In genomic region chr6:37168163-37168758, GRCh38 we compare ENCODE assay signal across 8 cellular contexts. TPM values are rescaled to one million over a fixed set of nuclear protein-coding genes. Genes with fewer than 3 reads are reported as not detected.
DNase-seq lines count a peak whose midpoint lies in the region; ATAC-seq and TF ChIP-seq lines count a peak whose summit lies in the region.

No MANE protein-coding gene starts in this region.

- H3K9me3 Mint-ChIP-seq in activated naive CD8-positive, alpha-beta T cell treated with anti-CD3 and anti-CD28 coated beads, Interleukin-2, amount 10 ng/mL, durations not matched to agents 7 days and 5 days, result no peaks in the 10 kb centered on the region

- H3K4me3 Mint-ChIP-seq in activated naive CD8-positive, alpha-beta T cell treated with anti-CD3 and anti-CD28 coated beads, Interleukin-2, amount 10 ng/mL, durations not matched to agents 7 days and 5 days, result peak overlapping the region; percentile 99

- ATAC-seq in left ventricle myocardium superior (no peak), GM21515 (IDR thresholded peaks at IDR 0.05; ENCODE audit: unreplicated experiment) (no peak), GM19324 (IDR thresholded peaks at IDR 0.05; ENCODE audit: low FRiP score, unreplicated experiment) (no peak)
- ATAC-seq in activated naive CD8-positive, alpha-beta T cell treated with anti-CD3 and anti-CD28 coated beads, Interleukin-2, amount 10 ng/mL, durations not matched to agents 7 days and 5 days (ENCODE audit: low read depth), result no peak

- H3K27me3 Mint-ChIP-seq in activated naive CD8-positive, alpha-beta T cell treated with anti-CD3 and anti-CD28 coated beads, Interleukin-2, amount 10 ng/mL, durations not matched to agents 7 days and 5 days, result no peaks in the 10 kb centered on the region

- H3K36me3 ChIP-seq in left ventricle myocardium inferior, result peaks cover 8% of the 10 kb centered on the region
- H3K36me3 ChIP-seq in muscle layer of duodenum (ENCODE audit: control insufficient read depth in 1 of 2, insufficient read depth in 2 of 2, low read length in 2 of 2), result peaks cover 9 to 13% of the 10 kb centered on the region in 2 donors
- H3K36me3 ChIP-seq in vagina, result peaks cover 0 to 8% of the 10 kb centered on the region in 2 donors

- no peak for TF ChIP-seq POLR2A in vagina (IDR thresholded peaks at IDR 0.05)

- peak overlapping the region; percentile 98 for H3K4me3 ChIP-seq in left ventricle myocardium inferior
- H3K4me3 ChIP-seq in muscle layer of duodenum (ENCODE audit: low read depth in 1 of 2, low read length in 2 of 2), result no peak overlapping the region
- peak overlapping the region; percentile 59 to 63 for H3K4me3 ChIP-seq in vagina

- TF ChIP-seq CTCF in left ventricle myocardium inferior (IDR thresholded peaks at IDR 0.05; ENCODE audit: borderline replicate concordance) (no peak), vagina (IDR thresholded peaks at IDR 0.05) (no peak)

- peaks cover 13% of the 10 kb centered on the region for H3K4me1 Mint-ChIP-seq in activated naive CD8-positive, alpha-beta T cell treated with anti-CD3 and anti-CD28 coated beads, Interleukin-2, amount 10 ng/mL, durations not matched to agents 7 days and 5 days

- peaks cover 28% of the 10 kb centered on the region for H3K36me3 Mint-ChIP-seq in activated naive CD8-positive, alpha-beta T cell treated with anti-CD3 and anti-CD28 coated beads, Interleukin-2, amount 10 ng/mL, durations not matched to agents 7 days and 5 days

- POLR2A ChIA-PET in activated naive CD8-positive, alpha-beta T cell treated with anti-CD3 and anti-CD28 coated beads, Interleukin-2, amount 10 ng/mL, durations not matched to agents 7 days and 5 days (lab: Charles Lee), result interaction anchor here (1.1 to 17.2 kb wide), 6 partner anchors 12 to 143 kb away, joined by 3 to 580 read pairs (median 344); no protein-coding TSS in a partner anchor

- H3K27ac Mint-ChIP-seq in activated naive CD8-positive, alpha-beta T cell treated with anti-CD3 and anti-CD28 coated beads, Interleukin-2, amount 10 ng/mL, durations not matched to agents 7 days and 5 days, result peak overlapping the region; percentile 4

- H3K4me1 ChIP-seq in left ventricle myocardium inferior (peaks cover 46% of the 10 kb centered on the region), muscle layer of duodenum (ENCODE audit: control insufficient read depth in 1 of 2, insufficient read depth in 2 of 2, low read length in 2 of 2) (peaks cover 0 to 11% of the 10 kb centered on the region in 2 donors), vagina (peaks cover 15% of the 10 kb centered on the region)

- H3K27me3 ChIP-seq in left ventricle myocardium inferior (ENCODE audit: low read depth) (no peaks in the 10 kb centered on the region), muscle layer of duodenum (ENCODE audit: low read depth, low read length) (no peaks in the 10 kb centered on the region), vagina (no peaks in the 10 kb centered on the region)

- DNase-seq in left ventricle myocardium inferior (no peak), left ventricle myocardium superior (no peak), vagina (ENCODE audit: extremely low spot score in 2 of 2) (no peak)
- DNase-seq in activated naive CD8-positive, alpha-beta T cell treated with anti-CD3 and anti-CD28 coated beads, Interleukin-2, amount 10 ng/mL, durations not matched to agents 7 days and 5 days, result no peak
- DNase-seq in activated CD8-positive, alpha-beta memory T cell treated with anti-CD3 and anti-CD28 coated beads for 24 hours, result no peak

- H3K27ac ChIP-seq in left ventricle myocardium inferior (replicated peaks) (peak overlapping the region; percentile 95), muscle layer of duodenum (ENCODE audit: low read length) (peak overlapping the region; percentile 91), vagina (peak overlapping the region; percentile 93)

- H3K9me3 ChIP-seq in left ventricle myocardium inferior (replicated peaks), result no peaks in the 10 kb centered on the region
- H3K9me3 ChIP-seq in muscle layer of duodenum (ENCODE audit: control insufficient read depth in 1 of 2, low read length in 2 of 2), result no peaks in the 10 kb centered on the region
- H3K9me3 ChIP-seq in vagina, result no peaks in the 10 kb centered on the region

- intact Hi-C loops in left ventricle myocardium inferior (cut with micrococcal nuclease), result no loop called here
- intact Hi-C loops in left ventricle myocardium superior (cut with micrococcal nuclease), result no loop called here
- intact Hi-C loops in vagina (cut with DNase I), result no loop called here

RNA-seq across cellular contexts. Expression of gene PIM1, which starts 1.7 kb away (rescaled TPM):
- 28.9 TPM for total RNA-seq in left ventricle myocardium inferior
- total RNA-seq in left ventricle myocardium superior, result 35.0 TPM
- total RNA-seq in activated naive CD8-positive, alpha-beta T cell treated with anti-CD3 and anti-CD28 coated beads, Interleukin-2, amount 10 ng/mL, durations not matched to agents 7 days and 5 days, result 100 to 1,000 TPM; 428 to 445 TPM
- total RNA-seq in vagina, result 74.2 TPM

Comparison
In these comparisons a context has a peak if more than half of its experiments do, and no peak if none do; other contexts are left out.
1. H3K4me3 ChIP-seq: peak in left ventricle myocardium inferior (single experiment) and vagina (2 of 2); none in muscle layer of duodenum (0 of 2).
2. Peak in every context shown above with its lines, with median percentiles within 50 percentile points of each other: H3K27ac ChIP-seq.